14 cellular contexts compared by ENCODE assay signal in the genomic region with DNA sequence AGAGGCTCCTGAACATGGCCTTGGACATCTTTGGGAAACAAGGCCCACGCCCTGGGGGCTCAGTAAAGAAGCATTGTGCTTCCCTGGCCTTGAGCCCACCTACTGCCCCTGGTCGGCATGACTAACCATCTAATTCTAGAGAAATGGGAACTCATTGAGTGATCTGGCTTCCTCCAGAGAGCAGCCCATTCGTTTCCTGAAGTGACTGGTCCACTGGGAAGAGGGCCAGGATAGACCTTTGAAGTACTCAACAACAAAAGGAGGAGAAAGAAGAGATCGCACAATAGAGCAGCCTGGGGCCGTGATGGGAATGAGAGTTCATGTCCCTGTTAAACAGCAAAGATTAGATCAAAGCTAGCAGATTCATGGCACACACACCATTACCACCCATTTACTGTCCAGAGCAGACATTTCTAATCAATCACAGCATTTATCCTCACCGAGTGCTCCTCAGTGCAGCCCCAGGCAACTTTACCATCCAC.
A peak's percentile ranks its signal among the peaks of the same experiment; 100 is the strongest.
DNase-seq lines count a peak whose midpoint lies in the region; ATAC-seq and TF ChIP-seq lines count a peak whose summit lies in the region.
"Had no signal": no experiment of that assay in that cellular context is flagged by ENCODE, and none has a peak within 500 bp of the region (broad histone marks: within the 10 kb centered on the region; RNA-seq: fewer than 3 reads in every experiment).

No MANE protein-coding gene starts in this region.

- no peak overlapping the region for H2AFZ ChIP-seq in SK-N-SH (ENCODE audit: low read depth)

- H3K4me2 ChIP-seq in SK-N-SH = no peak overlapping the region

- H3K4me3 ChIP-seq in right atrium auricular region (no peak overlapping the region), SK-N-SH (ENCODE audit: low read depth in 2 of 2, low read length in 1 of 2) (no peak overlapping the region), esophagus muscularis mucosa (no peak overlapping the region), upper lobe of right lung (no peak overlapping the region)
- H3K4me3 ChIP-seq: GM12878 had no signal

- ATAC-seq in Right ventricle myocardium superior (ENCODE audit: poor library complexity) (no peak), upper lobe of right lung (peak; percentile 40), GM18517 (IDR thresholded peaks at IDR 0.05; ENCODE audit: unreplicated experiment) (no peak), HG03565 (IDR thresholded peaks at IDR 0.05; ENCODE audit: unreplicated experiment) (no peak)
- ATAC-seq: activated naive CD8-positive, alpha-beta T cell treated with anti-CD3 and anti-CD28 coated beads, Interleukin-2, amount 50 U/mL, for 24 hours; GM12878; left lobe of liver had no signal

- H3K9me3 ChIP-seq in right atrium auricular region (no peaks in the 10 kb centered on the region), SK-N-SH (no peaks in the 10 kb centered on the region), esophagus muscularis mucosa (no peaks in the 10 kb centered on the region), upper lobe of right lung (no peaks in the 10 kb centered on the region)

- peak in 1 of 2 experiments; percentile 91; a peak in 2 of 4 replicates for TF ChIP-seq EP300 in SK-N-SH (IDR thresholded peaks at IDR 0.05; ENCODE audit: borderline replicate concordance in 1 of 2, low read depth in 1 of 2, low read length in 1 of 2)
- TF ChIP-seq EP300 in esophagus muscularis mucosa (IDR thresholded peaks at IDR 0.05) = no peak

- peak; percentile 27 for TF ChIP-seq RAD21 in SK-N-SH (IDR thresholded peaks at IDR 0.05; ENCODE audit: low read length)

- H4K20me1 ChIP-seq in SK-N-SH (ENCODE audit: insufficient read depth) = no peaks in the 10 kb centered on the region

- POLR2A ChIA-PET in SK-N-SH (lab: Yijun Ruan, JAX) = no interaction called here

- H3K9ac ChIP-seq in SK-N-SH = no peak overlapping the region

- TF ChIP-seq CTCF in right atrium auricular region (IDR thresholded peaks at IDR 0.05) (no peak), SK-N-SH (IDR thresholded peaks at IDR 0.05) (no peak), esophagus muscularis mucosa (IDR thresholded peaks at IDR 0.05) (no peak), upper lobe of right lung (IDR thresholded peaks at IDR 0.05) (no peak), GM20000 (IDR thresholded peaks at IDR 0.05; ENCODE audit: extremely low read depth, missing control alignments) (no peak)

- TF ChIP-seq POLR2A in esophagus muscularis mucosa (IDR thresholded peaks at IDR 0.05; ENCODE audit: low read depth) = no peak

- no peaks in the 10 kb centered on the region for H3K27me3 ChIP-seq in right atrium auricular region
- H3K27me3 ChIP-seq in SK-N-SH (ENCODE audit: insufficient read depth) = no peaks in the 10 kb centered on the region; the same call in 1 of the 2 replicates
- no peaks in the 10 kb centered on the region for H3K27me3 ChIP-seq in esophagus muscularis mucosa
- H3K27me3 ChIP-seq in upper lobe of right lung = no peaks in the 10 kb centered on the region

- H3K27ac ChIP-seq in right atrium auricular region (no peak overlapping the region), SK-N-SH (ENCODE audit: low read depth in 2 of 2, low read length in 1 of 2) (peak overlapping the region in 1 of 2 experiments; percentile 78; a peak in 2 of 4 replicates), esophagus muscularis mucosa (replicated peaks in 1 of 4) (peak overlapping the region in 3 of 4 donors; percentile 75 to 76 (median 75)), upper lobe of right lung (no peak overlapping the region)

- WGBS in SK-N-SH (ENCODE audit: low lambda C conversion rate) = 28% methylated on average over 6 of the region's 6 CpGs
- WGBS in esophagus muscularis mucosa = 48% methylated on average over 6 of the region's 6 CpGs

- H3K4me1 ChIP-seq in right atrium auricular region = peaks cover 0 to 26% of the 10 kb centered on the region in 2 donors
- peaks cover 0 to 60% of the 10 kb centered on the region in 2 experiments; a peak in 2 of 4 replicates for H3K4me1 ChIP-seq in SK-N-SH (ENCODE audit: control insufficient read depth in 1 of 2, insufficient read depth in 2 of 2, low read depth in 1 of 2, low read length in 1 of 2)
- H3K4me1 ChIP-seq in esophagus muscularis mucosa = peaks cover 17 to 32% (median 30%) of the 10 kb centered on the region in 4 donors
- H3K4me1 ChIP-seq in upper lobe of right lung = peaks cover 8% of the 10 kb centered on the region

- no peaks in the 10 kb centered on the region for H3F3A ChIP-seq in SK-N-SH (replicated peaks; ENCODE audit: insufficient read depth)

- CTCF ChIA-PET in SK-N-SH (lab: Yijun Ruan, JAX) = interaction anchor here (1.0 to 2.2 kb wide), 5 partner anchors 9 to 523 kb away, joined by 3 to 8 read pairs (median 5); no protein-coding TSS in a partner anchor

- H3K9me2 ChIP-seq in SK-N-SH = no peaks in the 10 kb centered on the region

- no peaks in the 10 kb centered on the region for H3K36me3 ChIP-seq in right atrium auricular region
- no peaks in the 10 kb centered on the region for H3K36me3 ChIP-seq in SK-N-SH (replicated peaks in 1 of 2; ENCODE audit: control insufficient read depth in 1 of 2, insufficient read depth in 2 of 2, low read length in 1 of 2)
- H3K36me3 ChIP-seq in esophagus muscularis mucosa = no peaks in the 10 kb centered on the region
- H3K36me3 ChIP-seq in upper lobe of right lung = no peaks in the 10 kb centered on the region

- H3K79me2 ChIP-seq in SK-N-SH (ENCODE audit: insufficient read depth) = no peaks in the 10 kb centered on the region

- intact Hi-C loops in Right ventricle myocardium superior (cut with DNase I) = no loop called here
- intact Hi-C loops in esophagus muscularis mucosa (cut with DNase I) = no loop called here
- intact Hi-C loops in upper lobe of right lung (cut with DNase I) = no loop called here

- peak; percentile 47 for DNase-seq in Right ventricle myocardium superior
- no peak for DNase-seq in right atrium auricular region (ENCODE audit: low spot score)
- peak; percentile 65 for DNase-seq in SK-N-SH
- no peak for DNase-seq in esophagus muscularis mucosa (ENCODE audit: extremely low spot score)
- no peak for DNase-seq in upper lobe of right lung
- DNase-seq in GM20000 (ENCODE audit: low spot score) = no peak
- DNase-seq: activated naive CD8-positive, alpha-beta T cell treated with anti-CD3 and anti-CD28 coated beads, Interleukin-2, amount 50 U/mL, for 24 hours; glutamatergic neuron; H9; SHP77 had no signal

TF ChIP-seq in SK-N-SH, 30 proteins besides CTCF, POLR2A, EP300 and RAD21:
- TF ChIP-seq GATA2 (CRISPR knock-in tag; IDR thresholded peaks at IDR 0.05) (peak; percentile 73), CHD2 (IDR thresholded peaks at IDR 0.05; ENCODE audit: low read length, partially characterized antibody) (peak; percentile 55), RFX5 (IDR thresholded peaks at IDR 0.05; ENCODE audit: low read length) (peak; percentile 34; the same call in 1 of the 2 replicates), MXI1 (IDR thresholded peaks at IDR 0.05; ENCODE audit: low read depth, low read length) (no peak), TCF12 (IDR thresholded peaks at IDR 0.05) (no peak), FOSL2 (IDR thresholded peaks at IDR 0.05; ENCODE audit: borderline replicate concordance, low read depth) (no peak), FOXJ3 (CRISPR knock-in tag; IDR thresholded peaks at IDR 0.05) (peak; percentile 44; the same call in 1 of the 2 replicates), SIN3A (IDR thresholded peaks at IDR 0.05; ENCODE audit: borderline replicate concordance, low read depth, low read length) (no peak), RCOR1 (IDR thresholded peaks at IDR 0.05; ENCODE audit: low read length) (peak; percentile 80), NFIC (IDR thresholded peaks at IDR 0.05; ENCODE audit: borderline replicate concordance) (no peak), SMC3 (IDR thresholded peaks at IDR 0.05; ENCODE audit: low read depth, low read length) (peak; percentile 16; the same call in 1 of the 2 replicates), EZH2phosphoT487 (IDR thresholded peaks at IDR 0.05; ENCODE audit: borderline replicate concordance, low read depth) (no peak)
- TF ChIP-seq, protein P1, sequence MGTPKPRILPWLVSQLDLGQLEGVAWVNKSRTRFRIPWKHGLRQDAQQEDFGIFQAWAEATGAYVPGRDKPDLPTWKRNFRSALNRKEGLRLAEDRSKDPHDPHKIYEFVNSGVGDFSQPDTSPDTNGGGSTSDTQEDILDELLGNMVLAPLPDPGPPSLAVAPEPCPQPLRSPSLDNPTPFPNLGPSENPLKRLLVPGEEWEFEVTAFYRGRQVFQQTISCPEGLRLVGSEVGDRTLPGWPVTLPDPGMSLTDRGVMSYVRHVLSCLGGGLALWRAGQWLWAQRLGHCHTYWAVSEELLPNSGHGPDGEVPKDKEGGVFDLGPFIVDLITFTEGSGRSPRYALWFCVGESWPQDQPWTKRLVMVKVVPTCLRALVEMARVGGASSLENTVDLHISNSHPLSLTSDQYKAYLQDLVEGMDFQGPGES (IDR thresholded peaks at IDR 0.05; ENCODE audit: low read depth, low read length) = no peak

Comparison
In these comparisons a context has a peak if more than half of its experiments do, and no peak if none do; other contexts are left out.
1. DNase-seq: peak in Right ventricle myocardium superior (single experiment) and SK-N-SH (single experiment); none in right atrium auricular region (single experiment), esophagus muscularis mucosa (single experiment), upper lobe of right lung (single experiment) and GM20000 (single experiment).
2. H3K27ac ChIP-seq: peak in esophagus muscularis mucosa (3 of 4); none in right atrium auricular region (0 of 2) and upper lobe of right lung (single experiment).